ENCODE assay signal across 17 cellular contexts in the genomic region with DNA sequence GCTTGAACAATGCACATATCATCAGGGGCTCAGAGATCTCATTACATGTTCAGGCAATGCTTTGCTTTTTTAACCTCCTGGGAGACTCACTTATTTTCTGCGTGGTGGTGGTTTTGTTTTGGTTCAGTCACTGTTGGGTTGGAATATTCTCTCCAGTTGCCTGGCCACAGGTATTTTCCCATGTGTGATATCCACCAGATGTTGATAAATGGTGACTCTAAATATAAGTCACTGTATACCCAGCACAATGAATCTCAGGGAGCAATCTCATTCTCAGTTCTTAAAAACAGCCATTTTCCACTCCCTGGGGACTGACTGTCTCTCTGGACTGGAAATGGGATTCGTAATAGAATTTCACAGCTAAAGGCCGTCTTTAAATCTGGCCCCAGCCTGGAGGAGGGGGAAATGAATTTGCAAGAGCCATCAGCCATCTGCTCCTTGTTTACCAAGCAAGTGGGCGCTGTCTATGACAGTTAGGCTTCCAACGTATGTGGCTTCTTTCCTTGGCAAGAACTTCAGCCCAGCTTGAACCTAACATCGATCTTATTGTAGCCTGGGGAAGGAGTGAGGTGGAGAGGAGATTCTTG.
DNase-seq lines count a peak whose midpoint lies in the region; ATAC-seq and TF ChIP-seq lines count a peak whose summit lies in the region.
"Had no signal": no experiment of that assay in that cellular context is flagged by ENCODE, and none has a peak within 500 bp of the region (broad histone marks: within the 10 kb centered on the region; RNA-seq: fewer than 3 reads in every experiment).

No MANE protein-coding gene starts in this region.

- H2BK15ac ChIP-seq in neuronal stem cell (ENCODE audit: low read length): no peak overlapping the region

- H3K4me2 ChIP-seq in neuronal stem cell (ENCODE audit: insufficient read depth, low read length, poor library complexity, severe bottlenecking): no peak overlapping the region

- H3K4me3 ChIP-seq in choroid plexus epithelial cell (ENCODE audit: low read depth, low read length): no peak overlapping the region
- H3K4me3 ChIP-seq in neuronal stem cell (ENCODE audit: low read length in 2 of 2): no peak overlapping the region
- no peak overlapping the region for H3K4me3 ChIP-seq in esophagus muscularis mucosa
- no peak overlapping the region for H3K4me3 ChIP-seq in endodermal cell (ENCODE audit: low read length)
- H3K4me3 ChIP-seq: dorsolateral prefrontal cortex, heart right ventricle, lower lobe of right lung, ovary had no signal

- no peaks in the 10 kb centered on the region for H3K27me3 Mint-ChIP-seq in activated naive CD8-positive, alpha-beta T cell treated with anti-CD3 and anti-CD28 coated beads, Interleukin-2, amount 50 U/mL, for 24 hours
- no peaks in the 10 kb centered on the region for H3K27me3 Mint-ChIP-seq in endodermal cell (ENCODE audit: insufficient read depth)
- H3K27me3 Mint-ChIP-seq: activated naive CD4-positive, alpha-beta T cell treated with anti-CD3 and anti-CD28 coated beads, Interleukin-2, amount 50 U/mL, for 24 hours; CD4-positive, CD25-positive, alpha-beta regulatory T cell had no signal

- no peak overlapping the region for H2AK5ac ChIP-seq in neuronal stem cell (ENCODE audit: low read depth, low read length)

- H2AFZ ChIP-seq in neuronal stem cell (ENCODE audit: low read length): peak overlapping the region; percentile 17

- H3K9me3 ChIP-seq in neuronal stem cell (replicated peaks in 1 of 2; ENCODE audit: control insufficient read depth in 2 of 2, insufficient read depth in 1 of 2, low read depth in 1 of 2, low read length in 2 of 2): no peaks in the 10 kb centered on the region
- H3K9me3 ChIP-seq in esophagus muscularis mucosa: no peaks in the 10 kb centered on the region
- no peaks in the 10 kb centered on the region for H3K9me3 ChIP-seq in endodermal cell (ENCODE audit: control insufficient read depth, low read length)
- H3K9me3 ChIP-seq: heart right ventricle, lower lobe of right lung, ovary had no signal

- no peak for TF ChIP-seq CTCF in choroid plexus epithelial cell (conservative IDR thresholded peaks at IDR 0.05; ENCODE audit: low read depth, low read length)
- no peak for TF ChIP-seq CTCF in esophagus muscularis mucosa (IDR thresholded peaks at IDR 0.05)
- TF ChIP-seq CTCF in endodermal cell (conservative IDR thresholded peaks at IDR 0.05): no peak

- H3K36me3 Mint-ChIP-seq in activated naive CD8-positive, alpha-beta T cell treated with anti-CD3 and anti-CD28 coated beads, Interleukin-2, amount 50 U/mL, for 24 hours (ENCODE audit: low read depth): no peaks in the 10 kb centered on the region
- no peaks in the 10 kb centered on the region for H3K36me3 Mint-ChIP-seq in endodermal cell (ENCODE audit: low read depth)
- H3K36me3 Mint-ChIP-seq: activated naive CD4-positive, alpha-beta T cell treated with anti-CD3 and anti-CD28 coated beads, Interleukin-2, amount 50 U/mL, for 24 hours; CD4-positive, CD25-positive, alpha-beta regulatory T cell had no signal

- H3K27me3 ChIP-seq in neuronal stem cell (ENCODE audit: control insufficient read depth in 3 of 3, insufficient read depth in 3 of 3, low read depth in 1 of 3, low read length in 3 of 3) (no peaks in the 10 kb centered on the region), esophagus muscularis mucosa (peaks cover 0 to under 1% (median 0%) of the 10 kb centered on the region in 4 donors), endodermal cell (ENCODE audit: control insufficient read depth, insufficient read depth, low read length, poor library complexity, severe bottlenecking) (no peaks in the 10 kb centered on the region)
- H3K27me3 ChIP-seq: dorsolateral prefrontal cortex, heart right ventricle, ovary had no signal

- H3K27ac Mint-ChIP-seq in activated naive CD8-positive, alpha-beta T cell treated with anti-CD3 and anti-CD28 coated beads, Interleukin-2, amount 50 U/mL, for 24 hours: no peak overlapping the region
- H3K27ac Mint-ChIP-seq in endodermal cell: no peak overlapping the region
- H3K27ac Mint-ChIP-seq: activated CD8-positive, alpha-beta T cell treated with anti-CD3 and anti-CD28 coated beads, Interleukin-2, amount 10 ng/mL, durations not matched to agents 7 days and 5 days; activated naive CD4-positive, alpha-beta T cell treated with anti-CD3 and anti-CD28 coated beads, Interleukin-2, amount 50 U/mL, for 24 hours; CD4-positive, CD25-positive, alpha-beta regulatory T cell had no signal

- DNase-seq in DMS 273 (lab: John Stamatoyannopoulos, UW; ENCODE audit: unreplicated experiment) (peak; percentile 83), NCI-H524 (lab: John Stamatoyannopoulos, UW) (peak; percentile 66 to 88), choroid plexus epithelial cell (ENCODE audit: low read depth) (peak; percentile 34), neuronal stem cell (ENCODE audit: low spot score) (no peak), esophagus muscularis mucosa (ENCODE audit: extremely low spot score) (no peak), endodermal cell (no peak)
- DNase-seq in activated naive CD8-positive, alpha-beta T cell treated with anti-CD3 and anti-CD28 coated beads, Interleukin-2, amount 50 U/mL, for 24 hours: no peak
- DNase-seq: activated CD8-positive, alpha-beta T cell treated with anti-CD3 and anti-CD28 coated beads, Interleukin-2, amount 10 ng/mL, durations not matched to agents 7 days and 5 days; CD4-positive, CD25-positive, alpha-beta regulatory T cell; heart right ventricle; lower lobe of right lung; NCI-H1436 treated with DMSO at 0.1 percent for 48 hours; ovary; T-helper 1 cell had no signal

- no peak for ATAC-seq in GM21515 (IDR thresholded peaks at IDR 0.05; ENCODE audit: unreplicated experiment)
- no peak for ATAC-seq in activated naive CD8-positive, alpha-beta T cell treated with anti-CD3 and anti-CD28 coated beads, Interleukin-2, amount 50 U/mL, for 24 hours
- ATAC-seq: activated CD8-positive, alpha-beta T cell treated with anti-CD3 and anti-CD28 coated beads, Interleukin-2, amount 10 ng/mL, durations not matched to agents 7 days and 5 days had no signal

- no CpG with 5 or more reads among the region's 6 CpGs for WGBS in neuronal stem cell (ENCODE audit: extremely low coverage in 2 of 2, insufficient read length in 2 of 2, insufficient replicate concordance in 1 of 2), 2 donors
- 75% methylated on average over 6 of the region's 6 CpGs for WGBS in esophagus muscularis mucosa
- 66 to 92% methylated on average over 2 to 6 of the region's 6 CpGs for WGBS in endodermal cell (ENCODE audit: insufficient coverage in 1 of 2, insufficient read length in 1 of 2), 2 experiments

- H3K79me1 ChIP-seq in neuronal stem cell (ENCODE audit: low read depth, low read length): no peaks in the 10 kb centered on the region

- H3K4me1 Mint-ChIP-seq in activated naive CD8-positive, alpha-beta T cell treated with anti-CD3 and anti-CD28 coated beads, Interleukin-2, amount 50 U/mL, for 24 hours: no peaks in the 10 kb centered on the region
- peaks cover 4% of the 10 kb centered on the region for H3K4me1 Mint-ChIP-seq in endodermal cell
- H3K4me1 Mint-ChIP-seq: activated naive CD4-positive, alpha-beta T cell treated with anti-CD3 and anti-CD28 coated beads, Interleukin-2, amount 50 U/mL, for 24 hours; CD4-positive, CD25-positive, alpha-beta regulatory T cell had no signal

- H3K36me3 ChIP-seq in neuronal stem cell (replicated peaks in 1 of 2; ENCODE audit: control insufficient read depth in 2 of 2, insufficient read depth in 2 of 2, low read length in 2 of 2) (no peaks in the 10 kb centered on the region), esophagus muscularis mucosa (no peaks in the 10 kb centered on the region), endodermal cell (ENCODE audit: control insufficient read depth, insufficient read depth, low read length) (no peaks in the 10 kb centered on the region)
- H3K36me3 ChIP-seq: heart right ventricle, lower lobe of right lung, ovary had no signal

- H3K9me3 Mint-ChIP-seq in activated naive CD8-positive, alpha-beta T cell treated with anti-CD3 and anti-CD28 coated beads, Interleukin-2, amount 50 U/mL, for 24 hours: no peaks in the 10 kb centered on the region
- H3K9me3 Mint-ChIP-seq in endodermal cell: no peaks in the 10 kb centered on the region

- no peak overlapping the region for H2BK12ac ChIP-seq in neuronal stem cell (ENCODE audit: low read length)

- H3K18ac ChIP-seq in neuronal stem cell (ENCODE audit: low read length): no peak overlapping the region

- H4K8ac ChIP-seq in neuronal stem cell (ENCODE audit: low read depth, low read length): no peak overlapping the region

- no peak overlapping the region for H2BK120ac ChIP-seq in neuronal stem cell (ENCODE audit: low read depth, low read length)

- TF ChIP-seq EP300 in esophagus muscularis mucosa (IDR thresholded peaks at IDR 0.05): no peak

- H3K4me3 Mint-ChIP-seq in activated naive CD8-positive, alpha-beta T cell treated with anti-CD3 and anti-CD28 coated beads, Interleukin-2, amount 50 U/mL, for 24 hours: no peak overlapping the region
- H3K4me3 Mint-ChIP-seq in endodermal cell: no peak overlapping the region
- H3K4me3 Mint-ChIP-seq: activated CD8-positive, alpha-beta T cell treated with anti-CD3 and anti-CD28 coated beads, Interleukin-2, amount 10 ng/mL, durations not matched to agents 7 days and 5 days; activated naive CD4-positive, alpha-beta T cell treated with anti-CD3 and anti-CD28 coated beads, Interleukin-2, amount 50 U/mL, for 24 hours; CD4-positive, CD25-positive, alpha-beta regulatory T cell had no signal

- no peak overlapping the region for H3K27ac ChIP-seq in neuronal stem cell (replicated peaks; ENCODE audit: low read length)
- H3K27ac ChIP-seq in esophagus muscularis mucosa (replicated peaks in 1 of 4): no peak overlapping the region
- H3K27ac ChIP-seq in endodermal cell (ENCODE audit: low read depth, low read length): no peak overlapping the region
- H3K27ac ChIP-seq: lower lobe of right lung, ovary had no signal

- TF ChIP-seq POLR2A in esophagus muscularis mucosa (IDR thresholded peaks at IDR 0.05; ENCODE audit: low read depth): no peak

- H3K4me1 ChIP-seq in neuronal stem cell (ENCODE audit: control insufficient read depth in 2 of 2, insufficient read depth in 1 of 2, low read depth in 1 of 2, low read length in 2 of 2) (peaks cover 2 to 7% of the 10 kb centered on the region in 2 donors), esophagus muscularis mucosa (peaks cover 0 to 6% (median 0%) of the 10 kb centered on the region in 4 donors), endodermal cell (ENCODE audit: control insufficient read depth, insufficient read depth, low read length) (no peaks in the 10 kb centered on the region)
- H3K4me1 ChIP-seq: lower lobe of right lung had no signal

- H4K91ac ChIP-seq in neuronal stem cell (ENCODE audit: low read depth, low read length, poor library complexity): no peak overlapping the region

- H3K9ac ChIP-seq in neuronal stem cell (ENCODE audit: low read depth, low read length, poor library complexity) (no peak overlapping the region), endodermal cell (ENCODE audit: extremely low read depth, low read length, poor library complexity, severe bottlenecking) (no peak overlapping the region)

- no peak overlapping the region for H3K14ac ChIP-seq in neuronal stem cell (ENCODE audit: low read length)

- H3K23ac ChIP-seq in neuronal stem cell (ENCODE audit: low read depth, low read length, poor library complexity): no peak overlapping the region

- intact Hi-C loops in esophagus muscularis mucosa (cut with DNase I): no loop called here

- no peak overlapping the region for H3K4ac ChIP-seq in neuronal stem cell (ENCODE audit: low read length)

- no peak overlapping the region for H2BK5ac ChIP-seq in neuronal stem cell (ENCODE audit: low read length)

Comparison
In these comparisons a context has a peak if more than half of its experiments do, and no peak if none do; other contexts are left out.
1. DNase-seq: peak in DMS 273 (single experiment), NCI-H524 (2 of 2) and choroid plexus epithelial cell (single experiment); none in neuronal stem cell (single experiment), esophagus muscularis mucosa (single experiment), activated naive CD8-positive, alpha-beta T cell treated with anti-CD3 and anti-CD28 coated beads, Interleukin-2, amount 50 U/mL, for 24 hours (single experiment) and endodermal cell (single experiment).